Comparison of ENCODE assay signal across 8 cellular contexts in genomic region chr5:135376961-135377621, GRCh38. TPM values are rescaled to one million over a fixed set of nuclear protein-coding genes. Genes with fewer than 3 reads are reported as not detected.
DNase-seq lines count a peak whose midpoint lies in the region; ATAC-seq and TF ChIP-seq lines count a peak whose summit lies in the region.

No MANE protein-coding gene starts in this region.

- TF ChIP-seq CTCF in WTC11 (IDR thresholded peaks at IDR 0.05) (no peak), progenitor cell of endocrine pancreas (IDR thresholded peaks at IDR 0.05; ENCODE audit: unreplicated experiment) (no peak)

- H3K9me3 Mint-ChIP-seq in WTC11 (no peaks in the 10 kb centered on the region), progenitor cell of endocrine pancreas (ENCODE audit: low read depth) (no peaks in the 10 kb centered on the region)

- DNase-seq in WTC11 (ENCODE audit: low spot score) (no peak), progenitor cell of endocrine pancreas (ENCODE audit: low spot score, unreplicated experiment) (no peak), NCI-H1436 treated with DMSO at 0.1 percent for 48 hours (lab: John Stamatoyannopoulos, UW) (no peak), NCI-H128 (lab: John Stamatoyannopoulos, UW; ENCODE audit: unreplicated experiment) (no peak), SKM-1 (lab: John Stamatoyannopoulos, UW; ENCODE audit: unreplicated experiment) (no peak)

- no peaks in the 10 kb centered on the region for H3K27me3 Mint-ChIP-seq in WTC11 (ENCODE audit: low read depth)
- no peaks in the 10 kb centered on the region for H3K27me3 Mint-ChIP-seq in progenitor cell of endocrine pancreas

- POLR2A ChIA-PET in WTC11 (lab: Charles Lee): no interaction called here

- H3K4me3 Mint-ChIP-seq in WTC11 (no peak overlapping the region), progenitor cell of endocrine pancreas (ENCODE audit: low read depth) (peak overlapping the region; percentile 20)

- peak; percentile 67 for ATAC-seq in GM19025 (IDR thresholded peaks at IDR 0.05; ENCODE audit: low read depth, unreplicated experiment)
- peak; percentile 90 for ATAC-seq in HG02884 (IDR thresholded peaks at IDR 0.05; ENCODE audit: unreplicated experiment)
- ATAC-seq in WTC11: no peak
- no peak for ATAC-seq in GM19452 (IDR thresholded peaks at IDR 0.05; ENCODE audit: unreplicated experiment)

- H3K4me1 Mint-ChIP-seq in WTC11 (no peaks in the 10 kb centered on the region), progenitor cell of endocrine pancreas (ENCODE audit: low read depth) (peaks cover 71% of the 10 kb centered on the region)

- CTCF ChIA-PET in WTC11 (lab: Charles Lee): interaction anchor here (0.8 kb wide), 1 partner anchor 49 kb away, joined by 3 read pairs; no protein-coding TSS in a partner anchor

- H3K36me3 Mint-ChIP-seq in WTC11: peaks cover 18% of the 10 kb centered on the region
- peaks cover 26% of the 10 kb centered on the region for H3K36me3 Mint-ChIP-seq in progenitor cell of endocrine pancreas (ENCODE audit: insufficient read depth)

- H3K27ac Mint-ChIP-seq in WTC11 (0 out of 2 replicates have a peak overlapping the region, but pooled peaks have one; percentile 12), progenitor cell of endocrine pancreas (peak overlapping the region; percentile 81)

TF ChIP-seq in WTC11, 78 proteins besides CTCF, POLR2A, EP300 and RAD21:
- no peak for TF ChIP-seq OVOL2 (CRISPR knock-in tag; IDR thresholded peaks at IDR 0.05; ENCODE audit: borderline replicate concordance)
- TF ChIP-seq CREB1 (CRISPR knock-in tag; IDR thresholded peaks at IDR 0.05): no peak
- TF ChIP-seq IRF1 (CRISPR knock-in tag; IDR thresholded peaks at IDR 0.05): no peak
- TF ChIP-seq MAX (CRISPR knock-in tag; IDR thresholded peaks at IDR 0.05): no peak
- no peak for TF ChIP-seq USF1 (CRISPR knock-in tag; IDR thresholded peaks at IDR 0.05)
- no peak for TF ChIP-seq CREM (CRISPR knock-in tag; IDR thresholded peaks at IDR 0.05)
- no peak for TF ChIP-seq CDX4 (CRISPR knock-in tag; IDR thresholded peaks at IDR 0.05; ENCODE audit: borderline replicate concordance)
- TF ChIP-seq E2F4 (CRISPR knock-in tag; IDR thresholded peaks at IDR 0.05; ENCODE audit: borderline replicate concordance, low read depth): no peak

RNA-seq across cellular contexts. Expression of gene MACROH2A1, which starts 21.9 kb away (rescaled TPM):
- total RNA-seq in WTC11 (2021) (83.8 to 93.7 TPM (median 85.9 TPM) in 3 replicates), progenitor cell of endocrine pancreas (311 and 319 TPM in 2 replicates)

Comparison
In these comparisons a context has a peak if more than half of its experiments do, and no peak if none do; other contexts are left out.
1. ATAC-seq: peak in GM19025 (single experiment) and HG02884 (single experiment); none in WTC11 (single experiment) and GM19452 (single experiment).